Comparison of ENCODE assay signal across 8 cellular contexts in genomic region chr9:128412120-128412790, GRCh38. TPM values are rescaled to one million over a fixed set of nuclear protein-coding genes. Genes with fewer than 3 reads are reported as not detected.
DNase-seq lines count a peak whose midpoint lies in the region; FAIRE-seq and TF ChIP-seq lines count a peak whose summit lies in the region.

No MANE protein-coding gene starts in this region.

- H4K20me1 ChIP-seq in SK-N-SH (ENCODE audit: insufficient read depth) = no peaks in the 10 kb centered on the region

- no peaks in the 10 kb centered on the region for H3K79me2 ChIP-seq in SK-N-SH (ENCODE audit: insufficient read depth)

- TF ChIP-seq CTCF in Caco-2 (IDR thresholded peaks at IDR 0.05; ENCODE audit: insufficient read depth in 1 of 2, low read depth in 1 of 2, low read length in 1 of 2, severe bottlenecking in 1 of 2, unreplicated experiment in 1 of 2) (peak; percentile 61 to 70), SK-N-SH (IDR thresholded peaks at IDR 0.05) (peak; percentile 69), ascending aorta (IDR thresholded peaks at IDR 0.05) (peak in 2 of 3 experiments; percentile 34 to 42), suprapubic skin (IDR thresholded peaks at IDR 0.05) (peak in 1 of 2 donors; percentile 54)

- peak; percentile 82 to 85 for DNase-seq in Caco-2
- peak; percentile 52 to 57 for DNase-seq in Kasumi-1 (lab: John Stamatoyannopoulos, UW)
- DNase-seq in SK-N-SH = peak; percentile 87
- no peak for DNase-seq in ascending aorta (ENCODE audit: low spot score in 2 of 2)
- peak; percentile 89 for DNase-seq in iPS-NIHi7 (ENCODE audit: extremely low spot score)
- DNase-seq in stimulated activated CD4-positive, alpha-beta T cell treated with anti-CD3 and anti-CD28 coated beads, Interleukin-2, amount 100 ng/mL, for 4 hours (ENCODE audit: low read depth) = peak; percentile 16
- DNase-seq in HTR-8/SVneo (ENCODE audit: insufficient read length, low spot score) = no peak
- DNase-seq in suprapubic skin (ENCODE audit: low spot score in 2 of 2) = no peak

- H3K4me2 ChIP-seq in SK-N-SH = no peak overlapping the region

- H3F3A ChIP-seq in SK-N-SH (replicated peaks; ENCODE audit: insufficient read depth) = no peaks in the 10 kb centered on the region

- H3K36me3 Mint-ChIP-seq in Caco-2 (ENCODE audit: insufficient read depth, unreplicated experiment) = no peaks in the 10 kb centered on the region

- TF ChIP-seq EP300 in SK-N-SH (IDR thresholded peaks at IDR 0.05; ENCODE audit: borderline replicate concordance in 1 of 2, low read depth in 1 of 2, low read length in 1 of 2) = no peak
- TF ChIP-seq EP300 in suprapubic skin (IDR thresholded peaks at IDR 0.05) = no peak

- H3K9ac ChIP-seq in SK-N-SH = no peak overlapping the region

- H3K27me3 Mint-ChIP-seq in Caco-2 (ENCODE audit: insufficient read depth, unreplicated experiment) = no peaks in the 10 kb centered on the region

- H3K9me3 Mint-ChIP-seq in Caco-2 (ENCODE audit: unreplicated experiment) = no peaks in the 10 kb centered on the region

- no peak overlapping the region for H2AFZ ChIP-seq in SK-N-SH (ENCODE audit: low read depth)

- H3K27ac ChIP-seq in SK-N-SH (ENCODE audit: low read depth in 2 of 2, low read length in 1 of 2) = no peak overlapping the region
- H3K27ac ChIP-seq in ascending aorta = no peak overlapping the region
- no peak overlapping the region for H3K27ac ChIP-seq in suprapubic skin

- H3K36me3 ChIP-seq in Caco-2 (ENCODE audit: control insufficient read depth, insufficient read depth, low read length) (no peaks in the 10 kb centered on the region), SK-N-SH (replicated peaks in 1 of 2; ENCODE audit: control insufficient read depth in 1 of 2, insufficient read depth in 2 of 2, low read length in 1 of 2) (no peaks in the 10 kb centered on the region), ascending aorta (no peaks in the 10 kb centered on the region), suprapubic skin (no peaks in the 10 kb centered on the region)

- H3K4me1 Mint-ChIP-seq in Caco-2 (ENCODE audit: low read depth, unreplicated experiment) = peaks cover 24% of the 10 kb centered on the region

- H3K9me2 ChIP-seq in SK-N-SH = no peaks in the 10 kb centered on the region

- H3K27ac Mint-ChIP-seq in Caco-2 (ENCODE audit: unreplicated experiment) = no peak overlapping the region

- intact Hi-C loops in Caco-2 (cut with micrococcal nuclease; ENCODE audit: unreplicated experiment) = loop anchor here (1.0 to 2.0 kb wide), 2 partner anchors 50 to 117 kb away; no protein-coding TSS in a partner anchor
- intact Hi-C loops in ascending aorta (cut with DNase I) = no loop called here

- H3K9me3 ChIP-seq in Caco-2 (no peaks in the 10 kb centered on the region), SK-N-SH (no peaks in the 10 kb centered on the region), ascending aorta (no peaks in the 10 kb centered on the region), suprapubic skin (no peaks in the 10 kb centered on the region)

- peak; percentile 88 for TF ChIP-seq RAD21 in SK-N-SH (IDR thresholded peaks at IDR 0.05; ENCODE audit: low read length)

- POLR2A ChIA-PET in Caco-2 (lab: Charles Lee) = no interaction called here
- POLR2A ChIA-PET in SK-N-SH (lab: Yijun Ruan, JAX) = interaction anchor here (1.5 to 1.8 kb wide), 2 partner anchors 8 to 41 kb away, joined by 3 to 6 read pairs; partner anchors contain the start of genes CERCAM and URM1

- CTCF ChIA-PET in Caco-2 (lab: Charles Lee) (interaction anchor here (0.6 to 4.5 kb wide), 4 partner anchors 8 to 223 kb away, joined by 3 to 31 read pairs (median 14); partner anchors contain the start of gene CERCAM), SK-N-SH (lab: Yijun Ruan, JAX) (interaction anchor here (0.6 to 9.3 kb wide), 38 partner anchors 8 to 221 kb away, joined by 3 to 113 read pairs (median 4); partner anchors contain the start of genes CERCAM and URM1)

- TF ChIP-seq POLR2A in suprapubic skin (IDR thresholded peaks at IDR 0.05) = no peak

- BruUV-seq in Caco-2 (replicated peaks; lab: Mats Ljungman, UMichigan) = no TSS peak

- no peaks in the 10 kb centered on the region for H3K27me3 ChIP-seq in Caco-2 (replicated peaks; ENCODE audit: control insufficient read depth, insufficient read depth, low read length)
- no peaks in the 10 kb centered on the region; the same call in 1 of the 2 replicates for H3K27me3 ChIP-seq in SK-N-SH (ENCODE audit: insufficient read depth)
- H3K27me3 ChIP-seq in ascending aorta = no peaks in the 10 kb centered on the region
- H3K27me3 ChIP-seq in suprapubic skin = peaks cover 11% of the 10 kb centered on the region

- no peak overlapping the region for H3K4me3 Mint-ChIP-seq in Caco-2 (ENCODE audit: unreplicated experiment)

- FAIRE-seq in HTR-8/SVneo (lab: Jason Lieb, UNC) = no peak

- H3K4me1 ChIP-seq in Caco-2 (peaks cover 17% of the 10 kb centered on the region), SK-N-SH (ENCODE audit: control insufficient read depth in 1 of 2, insufficient read depth in 2 of 2, low read depth in 1 of 2, low read length in 1 of 2) (peaks cover 0 to 2% of the 10 kb centered on the region in 2 experiments; a peak in 1 of 4 replicates), ascending aorta (no peaks in the 10 kb centered on the region), suprapubic skin (no peaks in the 10 kb centered on the region)

- 9% methylated on average over 5 of the region's 13 CpGs for WGBS in SK-N-SH (ENCODE audit: low lambda C conversion rate)
- 11% methylated on average over 12 of the region's 13 CpGs for WGBS in suprapubic skin

- no peak overlapping the region for H3K4me3 ChIP-seq in Caco-2 (ENCODE audit: low read depth, low read length)
- H3K4me3 ChIP-seq in SK-N-SH (ENCODE audit: low read depth in 2 of 2, low read length in 1 of 2) = peak overlapping the region in 1 of 2 experiments; percentile 50; a peak in 1 of 4 replicates
- no peak overlapping the region for H3K4me3 ChIP-seq in ascending aorta
- H3K4me3 ChIP-seq in suprapubic skin = no peak overlapping the region

TF ChIP-seq in SK-N-SH, 30 proteins besides CTCF, POLR2A, EP300 and RAD21:
- TF ChIP-seq REST (IDR thresholded peaks at IDR 0.05; ENCODE audit: low read depth, low read length) (no peak), IRF3 (IDR thresholded peaks at IDR 0.05; ENCODE audit: low read depth, low read length) (no peak), FOSL2 (IDR thresholded peaks at IDR 0.05; ENCODE audit: borderline replicate concordance, low read depth) (no peak), SMC3 (IDR thresholded peaks at IDR 0.05; ENCODE audit: low read depth, low read length) (peak; percentile 78)

RNA-seq across cellular contexts. Expression of gene CERCAM, which starts 8.4 kb away (rescaled TPM):
- 12.3 and 18.7 TPM in 2 replicates for total RNA-seq in Caco-2 (2022)
- polyA plus RNA-seq in SK-N-SH (2012; rRNA removed) = 128 and 131 TPM in 2 replicates
- 57.7 and 89.5 TPM in 2 replicates for polyA plus RNA-seq in SK-N-SH (2012; cell fraction: cytosol; rRNA removed)
- polyA plus RNA-seq in SK-N-SH (2012; cell fraction: nucleus; rRNA removed) = 87.1 and 115 TPM in 2 replicates
- total RNA-seq in ascending aorta = 70.5 TPM
- total RNA-seq in suprapubic skin = 10 to 100 TPM in 2 of 4 donors, 1 to 10 TPM in 2; 3.7 to 26.2 (median 11.3) TPM

RNA-seq across cellular contexts. Expression of gene URM1, which starts 41.1 kb away (rescaled TPM):
- total RNA-seq in Caco-2 (2022) = 55.9 and 62.7 TPM in 2 replicates
- 58.9 and 61.5 TPM in 2 replicates for polyA plus RNA-seq in SK-N-SH (2012; rRNA removed)
- polyA plus RNA-seq in SK-N-SH (2012; cell fraction: cytosol; rRNA removed) = 45.3 and 50.0 TPM in 2 replicates
- polyA plus RNA-seq in SK-N-SH (2012; cell fraction: nucleus; rRNA removed) = 85.0 and 87.0 TPM in 2 replicates
- 37.5 TPM for total RNA-seq in ascending aorta
- total RNA-seq in suprapubic skin = 10 to 100 TPM; 30.2 to 37.6 (median 34.0) TPM

RNA-seq across cellular contexts. Expression of gene ODF2, which starts 43.6 kb away (rescaled TPM):
- total RNA-seq in Caco-2 (2022) (34.6 and 34.9 TPM in 2 replicates), ascending aorta (26.9 TPM), suprapubic skin (10 to 100 TPM; 20.8 to 28.2 (median 24.7) TPM)
- polyA plus RNA-seq in SK-N-SH (2012; rRNA removed) = 32.7 and 35.7 TPM in 2 replicates
- 27.5 and 27.8 TPM in 2 replicates for polyA plus RNA-seq in SK-N-SH (2012; cell fraction: cytosol; rRNA removed)
- 121 and 162 TPM in 2 replicates for polyA plus RNA-seq in SK-N-SH (2012; cell fraction: nucleus; rRNA removed)

Comparison
In these comparisons a context has a peak if more than half of its experiments do, and no peak if none do; other contexts are left out.
1. DNase-seq: peak in Caco-2 (2 of 2), Kasumi-1 (2 of 2), SK-N-SH (single experiment), iPS-NIHi7 (single experiment) and stimulated activated CD4-positive, alpha-beta T cell treated with anti-CD3 and anti-CD28 coated beads, Interleukin-2, amount 100 ng/mL, for 4 hours (single experiment); none in ascending aorta (0 of 2), HTR-8/SVneo (single experiment) and suprapubic skin (0 of 2).